In genomic region chr9:25207402-25207801, GRCh38 we compare ENCODE assay signal across 21 cellular contexts.
"Had no signal": no experiment of that assay in that cellular context is flagged by ENCODE, and none has a peak within 500 bp of the region (broad histone marks: within the 10 kb centered on the region; RNA-seq: fewer than 3 reads in every experiment).

No MANE protein-coding gene starts in this region.

- H3K27ac ChIP-seq: coronary artery, lower lobe of right lung, parathyroid adenoma, prostate gland, spleen, tibial nerve, upper lobe of right lung, vagina had no signal

- H3K4me3 ChIP-seq: coronary artery, lower lobe of right lung, prostate gland, spleen, tibial nerve, upper lobe of right lung, vagina had no signal

- H3K4me3 Mint-ChIP-seq: immature natural killer cell; naive B cell; nephron; stimulated activated memory B cell treated with anti-CD40 and anti-IgM and Interleukin-4, amounts not matched to agents 10 μg/mL and 1 μg/mL and 100 μg/mL, for 72 hours; stimulated activated naive CD8-positive, alpha-beta T cell treated with anti-CD3 and anti-CD28 coated beads, Interleukin-15, Interleukin-2, amounts not matched to agents 100 ng/mL and 50 ng/mL, for 24 hours had no signal

- H3K36me3 ChIP-seq: lower lobe of right lung, prostate gland, spleen, tibial nerve, upper lobe of right lung, vagina had no signal

- H3K4me1 Mint-ChIP-seq: immature natural killer cell; naive B cell; nephron; stimulated activated memory B cell treated with anti-CD40 and anti-IgM and Interleukin-4, amounts not matched to agents 10 μg/mL and 1 μg/mL and 100 μg/mL, for 72 hours had no signal

- H3K9ac ChIP-seq: parathyroid adenoma had no signal

- H3K27ac Mint-ChIP-seq: immature natural killer cell; naive B cell; stimulated activated memory B cell treated with anti-CD40 and anti-IgM and Interleukin-4, amounts not matched to agents 10 μg/mL and 1 μg/mL and 100 μg/mL, for 72 hours; stimulated activated naive CD8-positive, alpha-beta T cell treated with anti-CD3 and anti-CD28 coated beads, Interleukin-15, Interleukin-2, amounts not matched to agents 100 ng/mL and 50 ng/mL, for 24 hours had no signal

- H3K9me3 Mint-ChIP-seq: nephron had no signal

- DNase-seq: central memory CD4-positive, alpha-beta T cell; effector CD4-positive, alpha-beta T cell; immature natural killer cell; left cardiac atrium; lower lobe of right lung; mesenchymal stem cell; midbrain; naive B cell; spleen; stimulated activated CD4-positive, alpha-beta T cell treated with anti-CD3 and anti-CD28 coated beads, Interleukin-15, amount 100 ng/mL, for 24 hours; stimulated activated CD4-positive, alpha-beta T cell treated with anti-CD3 and anti-CD28 coated beads, Interleukin-1b, Interleukin-23, amount 100 ng/mL, for 48 hours; stimulated activated CD4-positive, alpha-beta T cell treated with anti-CD3 and anti-CD28 coated beads, Interleukin-4, amount 100 ng/mL, for 24 hours; upper lobe of right lung had no signal

- ATAC-seq: lower lobe of right lung; stimulated activated memory B cell treated with anti-CD40 and anti-IgM and Interleukin-4, amounts not matched to agents 10 μg/mL and 1 μg/mL and 100 μg/mL, for 72 hours; upper lobe of right lung had no signal

- H3K4me1 ChIP-seq: lower lobe of right lung, parathyroid adenoma, prostate gland, spleen, upper lobe of right lung, vagina had no signal

- H3K36me3 Mint-ChIP-seq: naive B cell; stimulated activated memory B cell treated with anti-CD40 and anti-IgM and Interleukin-4, amounts not matched to agents 10 μg/mL and 1 μg/mL and 100 μg/mL, for 72 hours had no signal

- H3K27me3 ChIP-seq: spleen, tibial nerve, upper lobe of right lung, vagina had no signal

- H3K9me3 ChIP-seq: lower lobe of right lung, prostate gland, tibial nerve, upper lobe of right lung, vagina had no signal

- H2AFZ ChIP-seq: parathyroid adenoma had no signal

- H3K27me3 Mint-ChIP-seq: naive B cell; stimulated activated memory B cell treated with anti-CD40 and anti-IgM and Interleukin-4, amounts not matched to agents 10 μg/mL and 1 μg/mL and 100 μg/mL, for 72 hours; stimulated activated naive CD8-positive, alpha-beta T cell treated with anti-CD3 and anti-CD28 coated beads, Interleukin-15, Interleukin-2, amounts not matched to agents 100 ng/mL and 50 ng/mL, for 24 hours had no signal

- H3K79me2 ChIP-seq: parathyroid adenoma had no signal
